8 cellular contexts compared by ENCODE assay signal in the genomic region with DNA sequence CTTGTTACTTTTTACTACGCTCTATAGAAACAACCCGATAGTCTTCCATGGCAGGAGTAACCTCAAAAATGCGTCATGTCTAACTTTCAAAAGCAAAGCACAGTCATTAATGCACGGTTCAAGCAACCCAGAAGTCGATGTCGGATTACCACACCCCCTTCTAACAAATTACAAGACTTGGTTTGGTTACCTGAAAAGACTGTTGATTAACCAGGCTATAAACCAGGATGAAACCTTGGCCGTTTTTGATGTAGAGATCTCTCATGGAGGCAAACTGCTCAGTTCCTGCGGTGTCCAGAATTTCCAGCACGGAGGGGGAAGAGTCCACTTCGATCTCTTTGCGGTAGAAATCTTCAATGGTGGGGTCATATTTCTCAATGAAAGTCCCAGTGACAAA. TPM values are rescaled to one million over a fixed set of nuclear protein-coding genes. Genes with fewer than 3 reads are reported as not detected.
DNase-seq lines count a peak whose midpoint lies in the region; ATAC-seq and TF ChIP-seq lines count a peak whose summit lies in the region.

No MANE protein-coding gene starts in this region.

- ATAC-seq in GM18498 (IDR thresholded peaks at IDR 0.05; ENCODE audit: unreplicated experiment) (peak; percentile 13), GM19467 (IDR thresholded peaks at IDR 0.05; ENCODE audit: unreplicated experiment) (no peak)

- H3K9me3 ChIP-seq in endodermal cell (ENCODE audit: control insufficient read depth, low read length) = no peaks in the 10 kb centered on the region
- no peaks in the 10 kb centered on the region for H3K9me3 ChIP-seq in neuron (ENCODE audit: low read length)

- no peak for TF ChIP-seq CTCF in HFFc6 (IDR thresholded peaks at IDR 0.05)
- no peak for TF ChIP-seq CTCF in endodermal cell (conservative IDR thresholded peaks at IDR 0.05)

- H3K4me3 ChIP-seq in endodermal cell (ENCODE audit: low read length) (peak overlapping the region; percentile 96), neuron (ENCODE audit: low read length) (peak overlapping the region; percentile 57)

- H3K4me3 Mint-ChIP-seq in HFFc6 = peak overlapping the region; percentile 94
- H3K4me3 Mint-ChIP-seq in endodermal cell = peak overlapping the region; percentile 92

- H3K27ac Mint-ChIP-seq in HFFc6 (peak overlapping the region; percentile 91), endodermal cell (peak overlapping the region; percentile 93)

- peak; percentile 13 for DNase-seq in HFFc6
- peak; percentile 20 for DNase-seq in SW480 (ENCODE audit: low spot score)
- no peak for DNase-seq in endodermal cell
- DNase-seq in SKM-1 treated with dmso at 0.1 percent for 144 hours (lab: John Stamatoyannopoulos, UW; ENCODE audit: unreplicated experiment) = no peak
- no peak for DNase-seq in SHP77 (lab: John Stamatoyannopoulos, UW)

- no peaks in the 10 kb centered on the region for H3K4me1 ChIP-seq in endodermal cell (ENCODE audit: control insufficient read depth, insufficient read depth, low read length)
- peaks cover 3% of the 10 kb centered on the region for H3K4me1 ChIP-seq in neuron (ENCODE audit: insufficient read depth, low read length)

- peak overlapping the region; percentile 73 for H3K9ac ChIP-seq in endodermal cell (ENCODE audit: extremely low read depth, low read length, poor library complexity, severe bottlenecking)

- H3K27me3 Mint-ChIP-seq in HFFc6 (ENCODE audit: insufficient read depth) (no peaks in the 10 kb centered on the region), endodermal cell (ENCODE audit: insufficient read depth) (no peaks in the 10 kb centered on the region)

- H3K36me3 Mint-ChIP-seq in HFFc6 (ENCODE audit: low read depth) (peaks cover 6% of the 10 kb centered on the region; the same call in 1 of the 2 replicates), endodermal cell (ENCODE audit: low read depth) (peaks cover 25% of the 10 kb centered on the region)

- peak overlapping the region; percentile 94 for H3K27ac ChIP-seq in endodermal cell (ENCODE audit: low read depth, low read length)

- H3K27me3 ChIP-seq in endodermal cell (ENCODE audit: control insufficient read depth, insufficient read depth, low read length, poor library complexity, severe bottlenecking) (no peaks in the 10 kb centered on the region), neuron (ENCODE audit: insufficient read depth, low read length) (no peaks in the 10 kb centered on the region)

- WGBS in endodermal cell (ENCODE audit: insufficient coverage in 1 of 2, insufficient read length in 1 of 2), 2 experiments = 4% methylated on average over 9 of the region's 11 CpGs; no CpG with 5 or more reads in 1 of the 2 experiments

- H3K4me1 Mint-ChIP-seq in HFFc6 (ENCODE audit: low read depth) (peaks cover 26% of the 10 kb centered on the region), endodermal cell (peaks cover 30% of the 10 kb centered on the region)

- H3K36me3 ChIP-seq in endodermal cell (ENCODE audit: control insufficient read depth, insufficient read depth, low read length) (peaks cover 28% of the 10 kb centered on the region), neuron (ENCODE audit: insufficient read depth, low read length) (peaks cover 20% of the 10 kb centered on the region)

- no peak overlapping the region for H2AFZ ChIP-seq in neuron (ENCODE audit: low read depth, low read length)

- H3K9me3 Mint-ChIP-seq in HFFc6 = no peaks in the 10 kb centered on the region
- no peaks in the 10 kb centered on the region for H3K9me3 Mint-ChIP-seq in endodermal cell

RNA-seq across cellular contexts. Expression of gene RAP2C, which starts 2.4 kb away (rescaled TPM):
- 10 to 100 TPM; 25.1 to 34.0 (median 30.0) TPM for total RNA-seq in HFFc6 (2021; fragmentation: NEBNext Ultra II Directional; extraction: Animal tissue kit (Norgen Biotek cat#: 25700))
- 10 to 100 TPM; 39.7 to 60.8 TPM for total RNA-seq in endodermal cell
- polyA plus RNA-seq in endodermal cell (2013, experiment 1 of 2) = 28.7 TPM
- 28.2 TPM for polyA plus RNA-seq in endodermal cell (2013, experiment 2 of 2)

Comparison
In these comparisons a context has a peak if more than half of its experiments do, and no peak if none do; other contexts are left out.
1. DNase-seq: peak in HFFc6 (single experiment) and SW480 (single experiment); none in endodermal cell (single experiment), SKM-1 treated with dmso at 0.1 percent for 144 hours (single experiment) and SHP77 (0 of 2).